23 cellular contexts compared by ENCODE assay signal in the genomic region with DNA sequence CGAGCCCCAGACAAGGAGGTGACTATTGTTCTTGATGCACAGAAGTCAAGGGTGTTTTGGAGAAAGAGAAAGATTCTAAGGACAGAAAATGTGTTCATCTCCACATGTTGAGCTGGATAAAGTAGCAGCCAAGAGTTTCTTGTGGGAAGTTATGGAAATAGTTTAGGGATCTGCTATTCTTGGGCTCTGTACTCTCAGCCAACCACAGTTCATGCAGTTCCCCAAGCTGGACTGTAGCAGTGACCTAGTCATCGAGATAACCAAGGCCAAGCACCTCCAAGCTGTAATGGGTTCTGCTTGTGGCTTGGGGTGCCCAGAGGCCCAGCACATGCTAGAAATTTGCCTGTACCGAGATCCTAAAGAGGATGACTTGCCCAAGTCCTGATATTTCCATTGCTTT.
"Had no signal": no experiment of that assay in that cellular context is flagged by ENCODE, and none has a peak within 500 bp of the region (broad histone marks: within the 10 kb centered on the region; RNA-seq: fewer than 3 reads in every experiment).

No MANE protein-coding gene starts in this region.

- ATAC-seq: activated T-helper 17 cell treated with anti-CD3 and anti-CD28 coated beads, Interleukin-2, amount 50 U/mL, for 72 hours; PC-3; T-cell had no signal

- DNase-seq: activated B cell treated with CpG ODN at 0.5 μM for 24 hours; activated CD4-positive, alpha-beta memory T cell treated with anti-CD3 and anti-CD28 coated beads for 36 hours; activated CD4-positive, alpha-beta T cell treated with anti-CD3 and anti-CD28 coated beads for 1 hour; activated CD4-positive, alpha-beta T cell treated with anti-CD3 and anti-CD28 coated beads, Interleukin-2, amount 10 ng/mL, durations not matched to agents 7 days and 5 days; activated CD8-positive, alpha-beta memory T cell treated with anti-CD3 and anti-CD28 coated beads for 24 hours; activated gamma-delta T cell; activated naive CD4-positive, alpha-beta T cell treated with anti-CD3 and anti-CD28 coated beads for 36 hours; activated T-cell treated with anti-CD3 and anti-CD28 coated beads, Interleukin-2, amount 50 U/mL, for 48 hours; central memory CD4-positive, alpha-beta T cell; Karpas-422; MM.1S; NCI-H1105; NCI-H1436; NCI-H187; NCI-H2081; NCI-H510A treated with DMSO at 0.1 percent for 48 hours; NCI-H69; PC-3; SIG-M5; T-cell; T-helper 2 cell; T1000 had no signal
